Comparison of ENCODE assay signal across 9 cellular contexts in genomic region chr2:152505495-152505906, GRCh38.
DNase-seq lines count a peak whose midpoint lies in the region; ATAC-seq lines count a peak whose summit lies in the region.
"Had no signal": no experiment of that assay in that cellular context is flagged by ENCODE, and none has a peak within 500 bp of the region (broad histone marks: within the 10 kb centered on the region; RNA-seq: fewer than 3 reads in every experiment).

No MANE protein-coding gene starts in this region.

- peaks cover 3% of the 10 kb centered on the region for H3K36me3 Mint-ChIP-seq in activated T-helper 2 cell treated with anti-CD3 and anti-CD28 coated beads, Interferon-gamma antibody, Interleukin-2, Interleukin-4, amounts not matched to agents 10 μg/mL and 5 μg/mL and 100 μg/mL, durations not matched to agents 14 hours and 24 hours and 36 hours (ENCODE audit: low read depth)
- no peaks in the 10 kb centered on the region for H3K36me3 Mint-ChIP-seq in stimulated activated naive B cell treated with anti-CD40 and anti-IgM and Interleukin-4, amounts not matched to agents 10 μg/mL and 1 μg/mL and 100 μg/mL, for 72 hours

- H3K9ac ChIP-seq in HUES48 (ENCODE audit: low read depth, low read length) (no peak overlapping the region), mesenchymal stem cell (ENCODE audit: low read length) (peak overlapping the region; percentile 77)

- H3K9me3 ChIP-seq in HUES48 (ENCODE audit: control insufficient read depth, insufficient read depth, low read length) (no peaks in the 10 kb centered on the region), ectodermal cell (ENCODE audit: control insufficient read depth, low read length) (no peaks in the 10 kb centered on the region), mesenchymal stem cell (ENCODE audit: control insufficient read depth, low read length) (no peaks in the 10 kb centered on the region)

- no peak overlapping the region for H3K27ac Mint-ChIP-seq in activated T-helper 2 cell treated with anti-CD3 and anti-CD28 coated beads, Interferon-gamma antibody, Interleukin-2, Interleukin-4, amounts not matched to agents 10 μg/mL and 5 μg/mL and 100 μg/mL, durations not matched to agents 14 hours and 24 hours and 36 hours
- H3K27ac Mint-ChIP-seq in stimulated activated naive B cell treated with anti-CD40 and anti-IgM and Interleukin-4, amounts not matched to agents 10 μg/mL and 1 μg/mL and 100 μg/mL, for 72 hours = no peak overlapping the region

- H3K4ac ChIP-seq in mesenchymal stem cell (ENCODE audit: low read depth in 1 of 2, low read length in 2 of 2) = no peak overlapping the region

- no peak overlapping the region for H2AFZ ChIP-seq in mesenchymal stem cell (ENCODE audit: low read depth, low read length)

- no peak overlapping the region for H2AK5ac ChIP-seq in mesenchymal stem cell (ENCODE audit: low read length, severe bottlenecking)

- H2BK12ac ChIP-seq in mesenchymal stem cell (ENCODE audit: low read length in 2 of 2) = no peak overlapping the region

- no peak overlapping the region for H2BK15ac ChIP-seq in mesenchymal stem cell (ENCODE audit: low read depth, poor library complexity, severe bottlenecking)

- H3K9me3 Mint-ChIP-seq in activated T-helper 2 cell treated with anti-CD3 and anti-CD28 coated beads, Interferon-gamma antibody, Interleukin-2, Interleukin-4, amounts not matched to agents 10 μg/mL and 5 μg/mL and 100 μg/mL, durations not matched to agents 14 hours and 24 hours and 36 hours = no peaks in the 10 kb centered on the region
- H3K9me3 Mint-ChIP-seq in stimulated activated naive B cell treated with anti-CD40 and anti-IgM and Interleukin-4, amounts not matched to agents 10 μg/mL and 1 μg/mL and 100 μg/mL, for 72 hours = no peaks in the 10 kb centered on the region

- whole genome bisulfite sequencing in ectodermal cell, 2 experiments = 89 to 90% methylated on average over 9 of the region's 9 CpGs
- 58% methylated on average over 8 of the region's 9 CpGs for WGBS in mesenchymal stem cell

- H3K4me3 Mint-ChIP-seq in activated T-helper 2 cell treated with anti-CD3 and anti-CD28 coated beads, Interferon-gamma antibody, Interleukin-2, Interleukin-4, amounts not matched to agents 10 μg/mL and 5 μg/mL and 100 μg/mL, durations not matched to agents 14 hours and 24 hours and 36 hours (ENCODE audit: low read depth) = no peak overlapping the region
- no peak overlapping the region for H3K4me3 Mint-ChIP-seq in stimulated activated naive B cell treated with anti-CD40 and anti-IgM and Interleukin-4, amounts not matched to agents 10 μg/mL and 1 μg/mL and 100 μg/mL, for 72 hours

- no peak overlapping the region for H4K91ac ChIP-seq in mesenchymal stem cell (ENCODE audit: low read length)

- H3K27me3 ChIP-seq in HUES48 (ENCODE audit: control insufficient read depth, insufficient read depth, low read length) (no peaks in the 10 kb centered on the region), ectodermal cell (ENCODE audit: control insufficient read depth, insufficient read depth, low read length, poor library complexity, severe bottlenecking) (no peaks in the 10 kb centered on the region), mesenchymal stem cell (ENCODE audit: control insufficient read depth in 1 of 2, insufficient read depth in 1 of 2, low read length in 2 of 2) (no peaks in the 10 kb centered on the region)

- peak overlapping the region in 1 of 2 experiments; percentile 29 for H3K18ac ChIP-seq in mesenchymal stem cell (ENCODE audit: low read depth in 1 of 2, low read length in 2 of 2)

- no peak overlapping the region for H3K4me3 ChIP-seq in HUES48 (ENCODE audit: low read depth, low read length)
- H3K4me3 ChIP-seq in ectodermal cell (ENCODE audit: insufficient read depth, low read depth, low read length) = no peak overlapping the region
- peak overlapping the region in 1 of 2 experiments; percentile 55 for H3K4me3 ChIP-seq in mesenchymal stem cell (ENCODE audit: insufficient read depth in 1 of 2, low read depth in 1 of 2, low read length in 2 of 2)

- H3K27me3 Mint-ChIP-seq in activated T-helper 2 cell treated with anti-CD3 and anti-CD28 coated beads, Interferon-gamma antibody, Interleukin-2, Interleukin-4, amounts not matched to agents 10 μg/mL and 5 μg/mL and 100 μg/mL, durations not matched to agents 14 hours and 24 hours and 36 hours (ENCODE audit: low read depth) = no peaks in the 10 kb centered on the region
- peaks cover 0 to 5% of the 10 kb centered on the region in 2 donors for H3K27me3 Mint-ChIP-seq in stimulated activated naive B cell treated with anti-CD40 and anti-IgM and Interleukin-4, amounts not matched to agents 10 μg/mL and 1 μg/mL and 100 μg/mL, for 72 hours

- DNase-seq in Ammon's horn (ENCODE audit: low spot score) (peak; percentile 86), mesenchymal stem cell (peak; percentile 78), middle frontal gyrus (ENCODE audit: extremely low spot score, low spot score) (no peak)
- DNase-seq in activated T-helper 2 cell treated with anti-CD3 and anti-CD28 coated beads, Interferon-gamma antibody, Interleukin-2, Interleukin-4, amounts not matched to agents 10 μg/mL and 5 μg/mL and 100 μg/mL, durations not matched to agents 14 hours and 24 hours and 36 hours (ENCODE audit: low spot score) = no peak
- DNase-seq in stimulated activated naive B cell treated with anti-CD40 and anti-IgM and Interleukin-4, amounts not matched to agents 10 μg/mL and 1 μg/mL and 100 μg/mL, for 72 hours = no peak
- DNase-seq: AML-193 had no signal

- H3K27ac ChIP-seq in HUES48 (ENCODE audit: low read depth, low read length) (peak overlapping the region; percentile 15), ectodermal cell (ENCODE audit: insufficient read depth, low read depth, low read length, poor library complexity, severe bottlenecking) (peak overlapping the region; percentile 29), mesenchymal stem cell (ENCODE audit: low read length, poor library complexity, severe bottlenecking) (peak overlapping the region; percentile 89)

- intact Hi-C loops in activated T-helper 2 cell treated with anti-CD3 and anti-CD28 coated beads, Interferon-gamma antibody, Interleukin-2, Interleukin-4, amounts not matched to agents 10 μg/mL and 5 μg/mL and 100 μg/mL, durations not matched to agents 14 hours and 24 hours and 36 hours (cut with micrococcal nuclease) = loop anchor here (5.0 kb wide), 2 partner anchors 82 to 313 kb away; no protein-coding TSS in a partner anchor

- H2BK120ac ChIP-seq in mesenchymal stem cell (ENCODE audit: low read depth, low read length) = no peak overlapping the region

- H3K14ac ChIP-seq in mesenchymal stem cell (ENCODE audit: low read length in 2 of 2) = no peak overlapping the region

- no peak overlapping the region for H3K23ac ChIP-seq in mesenchymal stem cell (ENCODE audit: low read length in 2 of 2)

- H3K4me2 ChIP-seq in mesenchymal stem cell (ENCODE audit: low read length, poor library complexity, severe bottlenecking) = peak overlapping the region; percentile 31

- peaks cover 19% of the 10 kb centered on the region for H3K4me1 ChIP-seq in HUES48 (ENCODE audit: control insufficient read depth, insufficient read depth, low read length)
- no peaks in the 10 kb centered on the region for H3K4me1 ChIP-seq in ectodermal cell (ENCODE audit: control insufficient read depth, insufficient read depth, low read length)
- peaks cover 11% of the 10 kb centered on the region for H3K4me1 ChIP-seq in mesenchymal stem cell (ENCODE audit: control insufficient read depth, insufficient read depth, low read depth, low read length)

- ATAC-seq in stimulated activated naive B cell treated with anti-CD40 and anti-IgM and Interleukin-4, amounts not matched to agents 10 μg/mL and 1 μg/mL and 100 μg/mL, for 72 hours (replicated peaks) = no peak
- no peak for ATAC-seq in HG03159 (IDR thresholded peaks at IDR 0.05; ENCODE audit: unreplicated experiment)

- H3K79me1 ChIP-seq in mesenchymal stem cell (replicated peaks; ENCODE audit: low read length, poor library complexity, severe bottlenecking) = peaks cover 14% of the 10 kb centered on the region

- no peak overlapping the region for H4K8ac ChIP-seq in mesenchymal stem cell (ENCODE audit: low read length)

- no peaks in the 10 kb centered on the region for H3K36me3 ChIP-seq in HUES48 (ENCODE audit: control insufficient read depth, insufficient read depth, low read length)
- H3K36me3 ChIP-seq in ectodermal cell (ENCODE audit: control insufficient read depth, insufficient read depth, low read length) = no peaks in the 10 kb centered on the region
- no peaks in the 10 kb centered on the region for H3K36me3 ChIP-seq in mesenchymal stem cell (ENCODE audit: control insufficient read depth in 1 of 2, insufficient read depth in 2 of 2, low read depth in 1 of 2, low read length in 2 of 2)

- no peak overlapping the region for H2BK5ac ChIP-seq in mesenchymal stem cell (ENCODE audit: low read depth, low read length, poor library complexity, severe bottlenecking)

- peaks cover 27% of the 10 kb centered on the region for H3K4me1 Mint-ChIP-seq in activated T-helper 2 cell treated with anti-CD3 and anti-CD28 coated beads, Interferon-gamma antibody, Interleukin-2, Interleukin-4, amounts not matched to agents 10 μg/mL and 5 μg/mL and 100 μg/mL, durations not matched to agents 14 hours and 24 hours and 36 hours (ENCODE audit: low read depth)
- H3K4me1 Mint-ChIP-seq in stimulated activated naive B cell treated with anti-CD40 and anti-IgM and Interleukin-4, amounts not matched to agents 10 μg/mL and 1 μg/mL and 100 μg/mL, for 72 hours = no peaks in the 10 kb centered on the region

Comparison
In these comparisons a context has a peak if more than half of its experiments do, and no peak if none do; other contexts are left out.
1. DNase-seq: peak in Ammon's horn (single experiment) and mesenchymal stem cell (single experiment); none in middle frontal gyrus (single experiment), activated T-helper 2 cell treated with anti-CD3 and anti-CD28 coated beads, Interferon-gamma antibody, Interleukin-2, Interleukin-4, amounts not matched to agents 10 μg/mL and 5 μg/mL and 100 μg/mL, durations not matched to agents 14 hours and 24 hours and 36 hours (single experiment) and stimulated activated naive B cell treated with anti-CD40 and anti-IgM and Interleukin-4, amounts not matched to agents 10 μg/mL and 1 μg/mL and 100 μg/mL, for 72 hours (single experiment).
2. H3K27ac ChIP-seq: peak in every context shown above with its lines; median percentile 89 in mesenchymal stem cell; 29 in ectodermal cell; 15 in HUES48.